In the genomic region with DNA sequence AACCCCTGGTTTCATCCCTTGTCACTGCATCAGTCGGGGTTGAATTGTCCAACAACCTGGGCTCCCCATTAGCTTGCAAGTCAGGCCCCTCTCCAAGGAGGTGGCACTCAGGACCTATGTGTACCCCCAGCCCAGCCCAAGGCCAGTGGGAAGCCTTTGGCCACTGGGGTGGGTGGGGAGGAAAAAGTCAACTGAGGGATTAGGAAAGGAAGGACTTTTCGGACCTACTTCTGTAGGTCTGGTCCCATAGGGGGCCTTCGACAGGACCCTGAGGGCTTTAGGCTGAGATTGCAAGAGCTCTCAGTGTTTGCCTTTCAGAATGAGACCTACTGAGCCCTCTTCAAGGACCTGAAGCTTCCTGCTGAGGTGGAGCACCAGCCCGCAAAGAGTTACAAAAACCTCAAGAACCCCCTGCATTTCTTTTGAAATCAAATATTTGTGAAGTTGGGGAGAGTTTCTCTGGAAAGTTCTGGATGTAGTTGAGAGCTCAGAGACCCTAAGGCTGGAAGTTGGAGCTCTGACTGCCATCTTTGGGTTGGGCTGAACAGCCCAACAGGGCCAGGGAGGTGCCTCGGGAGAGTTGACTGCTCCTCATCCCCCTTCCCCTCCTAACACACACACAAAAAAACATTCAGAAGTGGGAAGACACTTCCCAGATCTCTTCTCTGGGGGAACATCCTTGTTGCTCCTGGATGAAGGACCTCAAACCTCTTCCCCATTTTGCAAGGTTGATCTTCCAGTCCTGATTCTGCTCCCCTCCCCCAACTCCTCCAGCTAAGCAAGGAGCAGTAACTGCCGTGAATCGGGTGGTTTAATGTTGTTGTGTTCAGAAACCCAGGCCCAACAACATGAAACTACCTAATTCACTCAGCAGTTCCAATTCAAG, we compare ENCODE assay signal across 1 cellular context.
TF ChIP-seq lines count a peak whose summit lies in the region.

No MANE protein-coding gene starts in this region.

TF ChIP-seq in K562, 482 proteins besides CTCF, POLR2A, EP300 and RAD21 (continued from another document and continues in another):
- no peak for TF ChIP-seq PBX2 (CRISPR knock-in tag; IDR thresholded peaks at IDR 0.05; ENCODE audit: low read depth)
- TF ChIP-seq PBX2 (tag; conservative IDR thresholded peaks at IDR 0.05; ENCODE audit: low read depth) = no peak
- 0 out of 2 replicates have a peak, but pooled peaks have one; percentile 48 for TF ChIP-seq MEF2D (tag; conservative IDR thresholded peaks at IDR 0.05; ENCODE audit: low read depth)
- TF ChIP-seq ESRRB (CRISPR knock-in tag; IDR thresholded peaks at IDR 0.05; ENCODE audit: borderline replicate concordance) = no peak
- TF ChIP-seq MCM5 (IDR thresholded peaks at IDR 0.05; ENCODE audit: low read depth) = no peak
- TF ChIP-seq SRSF7 (optimal IDR thresholded peaks at IDR 0.05; ENCODE audit: low read depth, low read length) = no peak
- TF ChIP-seq CEBPB (tag; IDR thresholded peaks at IDR 0.05) = no peak
- TF ChIP-seq ATF4 (CRISPR knock-in tag; IDR thresholded peaks at IDR 0.05) = no peak
- no peak for TF ChIP-seq SREBF2 (CRISPR knock-in tag; IDR thresholded peaks at IDR 0.05)
- TF ChIP-seq PURB (CRISPR knock-in tag; IDR thresholded peaks at IDR 0.05; ENCODE audit: low read depth) = no peak
- TF ChIP-seq SMAD3 (CRISPR knock-in tag; conservative IDR thresholded peaks at IDR 0.05) = no peak
- no peak for TF ChIP-seq ARHGAP35 (IDR thresholded peaks at IDR 0.05; ENCODE audit: partially characterized antibody)
- no peak for TF ChIP-seq POU5F1 (IDR thresholded peaks at IDR 0.05; ENCODE audit: borderline replicate concordance, low read depth, low read length, partially characterized antibody)
- TF ChIP-seq JUNB (CRISPR knock-in tag; conservative IDR thresholded peaks at IDR 0.05) = no peak
- no peak for TF ChIP-seq ZNF174 (CRISPR knock-in tag; IDR thresholded peaks at IDR 0.05)
- TF ChIP-seq RFX5 (IDR thresholded peaks at IDR 0.05; ENCODE audit: low read depth, low read length) = no peak
- no peak for TF ChIP-seq BMI1 (IDR thresholded peaks at IDR 0.05; ENCODE audit: low read length)
- no peak for TF ChIP-seq C11orf30 (IDR thresholded peaks at IDR 0.05; ENCODE audit: low read depth)
- no peak for TF ChIP-seq TAF7 (tag; IDR thresholded peaks at IDR 0.05)
- no peak for TF ChIP-seq ZNF398 (CRISPR knock-in tag; IDR thresholded peaks at IDR 0.05)
- no peak for TF ChIP-seq U2AF1 (optimal IDR thresholded peaks at IDR 0.05; ENCODE audit: low read depth, low read length)
- no peak for TF ChIP-seq RBM39 (optimal IDR thresholded peaks at IDR 0.05; ENCODE audit: low read depth, low read length)
- no peak for TF ChIP-seq MTF1 (CRISPR knock-in tag; IDR thresholded peaks at IDR 0.05; ENCODE audit: borderline replicate concordance)
- TF ChIP-seq, protein P1, sequence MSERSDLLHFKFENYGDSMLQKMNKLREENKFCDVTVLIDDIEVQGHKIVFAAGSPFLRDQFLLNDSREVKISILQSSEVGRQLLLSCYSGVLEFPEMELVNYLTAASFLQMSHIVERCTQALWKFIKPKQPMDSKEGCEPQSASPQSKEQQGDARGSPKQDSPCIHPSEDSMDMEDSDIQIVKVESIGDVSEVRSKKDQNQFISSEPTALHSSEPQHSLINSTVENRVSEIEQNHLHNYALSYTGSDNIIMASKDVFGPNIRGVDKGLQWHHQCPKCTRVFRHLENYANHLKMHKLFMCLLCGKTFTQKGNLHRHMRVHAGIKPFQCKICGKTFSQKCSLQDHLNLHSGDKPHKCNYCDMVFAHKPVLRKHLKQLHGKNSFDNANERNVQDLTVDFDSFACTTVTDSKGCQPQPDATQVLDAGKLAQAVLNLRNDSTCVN (CRISPR knock-in tag; IDR thresholded peaks at IDR 0.05) = no peak
- TF ChIP-seq RBM15 (IDR thresholded peaks at IDR 0.05; ENCODE audit: insufficient read depth, low read length) = no peak
- TF ChIP-seq THRA (IDR thresholded peaks at IDR 0.05) = no peak
- TF ChIP-seq BRD4 (IDR thresholded peaks at IDR 0.05) = no peak; the same call in 1 of the 2 replicates
- TF ChIP-seq, protein P2, sequence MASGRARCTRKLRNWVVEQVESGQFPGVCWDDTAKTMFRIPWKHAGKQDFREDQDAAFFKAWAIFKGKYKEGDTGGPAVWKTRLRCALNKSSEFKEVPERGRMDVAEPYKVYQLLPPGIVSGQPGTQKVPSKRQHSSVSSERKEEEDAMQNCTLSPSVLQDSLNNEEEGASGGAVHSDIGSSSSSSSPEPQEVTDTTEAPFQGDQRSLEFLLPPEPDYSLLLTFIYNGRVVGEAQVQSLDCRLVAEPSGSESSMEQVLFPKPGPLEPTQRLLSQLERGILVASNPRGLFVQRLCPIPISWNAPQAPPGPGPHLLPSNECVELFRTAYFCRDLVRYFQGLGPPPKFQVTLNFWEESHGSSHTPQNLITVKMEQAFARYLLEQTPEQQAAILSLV (tag; IDR thresholded peaks at IDR 0.05) = 0 out of 2 replicates have a peak, but pooled peaks have one; percentile 13
- peak; percentile 79 for TF ChIP-seq NFRKB (IDR thresholded peaks at IDR 0.05; ENCODE audit: low read depth)
- no peak for TF ChIP-seq RBM34 (IDR thresholded peaks at IDR 0.05; ENCODE audit: borderline replicate concordance, insufficient read depth, low read length)
- no peak for TF ChIP-seq ZNF511 (CRISPR knock-in tag; IDR thresholded peaks at IDR 0.05)
- no peak for TF ChIP-seq CCAR2 (IDR thresholded peaks at IDR 0.05; ENCODE audit: low read depth, low read length)
- TF ChIP-seq JUN (IDR thresholded peaks at IDR 0.05; ENCODE audit: borderline replicate concordance, low read depth, low read length) = no peak
- no peak for TF ChIP-seq JUN (CRISPR knock-in tag; IDR thresholded peaks at IDR 0.05; ENCODE audit: borderline replicate concordance)
- no peak for TF ChIP-seq MIER1 (IDR thresholded peaks at IDR 0.05; ENCODE audit: low read depth)
- no peak for TF ChIP-seq DPF2 (IDR thresholded peaks at IDR 0.05)
- no peak for TF ChIP-seq ZBTB49 (CRISPR knock-in tag; IDR thresholded peaks at IDR 0.05; ENCODE audit: borderline replicate concordance)
- no peak for TF ChIP-seq TEAD2 (tag; IDR thresholded peaks at IDR 0.05)
- TF ChIP-seq ZNF217 (CRISPR knock-in tag; IDR thresholded peaks at IDR 0.05) = no peak
- no peak for TF ChIP-seq THRAP3 (IDR thresholded peaks at IDR 0.05; ENCODE audit: borderline replicate concordance)
- TF ChIP-seq NR2C1 (IDR thresholded peaks at IDR 0.05) = no peak
- TF ChIP-seq NR2C1 (tag; IDR thresholded peaks at IDR 0.05) = 0 out of 2 replicates have a peak, but pooled peaks have one; percentile 14
- no peak for TF ChIP-seq PRPF4 (IDR thresholded peaks at IDR 0.05; ENCODE audit: insufficient read depth, low read depth, low read length, poor library complexity, severe bottlenecking)
- TF ChIP-seq SPI1 (IDR thresholded peaks at IDR 0.05; ENCODE audit: borderline replicate concordance, low read depth, low read length) = peak; percentile 81
- no peak for TF ChIP-seq RAD51 (IDR thresholded peaks at IDR 0.05; ENCODE audit: borderline replicate concordance, low read depth)
- TF ChIP-seq ZZZ3 (IDR thresholded peaks at IDR 0.05) = no peak
- TF ChIP-seq MCM7 (IDR thresholded peaks at IDR 0.05) = no peak
- no peak for TF ChIP-seq ZNF197 (CRISPR knock-in tag; IDR thresholded peaks at IDR 0.05; ENCODE audit: low read depth)
- TF ChIP-seq ZNF785 (CRISPR knock-in tag; IDR thresholded peaks at IDR 0.05) = no peak
- no peak for TF ChIP-seq EWSR1 (IDR thresholded peaks at IDR 0.05; ENCODE audit: borderline replicate concordance, low read depth, partially characterized antibody)
- no peak for TF ChIP-seq CLOCK (CRISPR knock-in tag; IDR thresholded peaks at IDR 0.05; ENCODE audit: borderline replicate concordance)
